In the genomic region with DNA sequence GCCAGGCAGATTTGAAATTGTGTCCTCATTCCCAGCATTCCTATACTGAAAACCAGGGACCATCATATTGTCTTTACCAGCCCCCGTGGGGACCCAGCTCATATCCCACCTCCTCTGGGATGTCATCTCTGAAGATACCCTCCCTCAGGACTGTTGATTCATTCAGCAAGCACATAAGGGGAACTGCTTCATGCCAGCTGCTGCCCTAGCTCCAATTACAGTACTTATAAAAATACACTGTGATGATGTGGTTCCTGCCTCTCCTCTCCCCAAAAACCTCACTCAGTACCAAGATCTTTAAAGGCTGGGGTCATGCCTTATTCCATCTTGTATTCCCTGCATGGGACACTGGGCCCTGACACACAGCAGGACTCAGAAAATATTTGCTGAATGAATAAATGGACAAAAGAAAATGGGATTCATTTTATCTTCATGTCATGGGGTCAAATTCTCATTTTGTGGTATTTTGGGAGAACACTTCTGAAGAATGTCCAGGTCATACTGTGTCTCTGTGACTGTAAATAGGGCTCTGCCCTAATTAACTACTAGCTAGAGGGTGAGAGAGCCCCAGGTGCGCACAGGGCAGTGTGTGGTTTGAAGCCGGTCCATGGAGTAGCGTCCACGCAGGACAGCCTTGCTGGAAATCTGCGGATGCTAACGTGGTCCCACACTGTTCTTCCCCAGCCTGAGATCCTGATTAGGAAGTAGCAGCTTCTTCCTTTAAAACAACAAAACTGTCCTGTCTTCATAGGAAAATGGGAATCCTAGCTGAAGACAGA, we compare ENCODE assay signal across 2 cellular contexts.
TF ChIP-seq lines count a peak whose summit lies in the region.

No MANE protein-coding gene starts in this region.

TF ChIP-seq in HepG2, 621 proteins besides CTCF, POLR2A, EP300 and RAD21 (continues in another document):
- TF ChIP-seq, protein P1, sequence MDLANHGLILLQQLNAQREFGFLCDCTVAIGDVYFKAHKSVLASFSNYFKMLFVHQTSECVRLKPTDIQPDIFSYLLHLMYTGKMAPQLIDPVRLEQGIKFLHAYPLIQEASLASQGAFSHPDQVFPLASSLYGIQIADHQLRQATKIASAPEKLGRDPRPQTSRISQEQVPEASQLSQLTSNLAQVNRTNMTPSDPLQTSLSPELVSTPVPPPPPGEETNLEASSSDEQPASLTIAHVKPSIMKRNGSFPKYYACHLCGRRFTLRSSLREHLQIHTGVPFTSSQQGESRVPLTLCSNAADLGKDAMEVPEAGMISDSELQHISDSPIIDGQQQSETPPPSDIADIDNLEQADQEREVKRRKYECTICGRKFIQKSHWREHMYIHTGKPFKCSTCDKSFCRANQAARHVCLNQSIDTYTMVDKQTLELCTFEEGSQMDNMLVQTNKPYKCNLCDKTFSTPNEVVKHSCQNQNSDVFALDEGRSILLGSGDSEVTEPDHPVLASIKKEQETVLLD (CRISPR knock-in tag; IDR thresholded peaks at IDR 0.05; ENCODE audit: low read depth): no peak
- no peak for TF ChIP-seq ZNF879 (CRISPR knock-in tag; IDR thresholded peaks at IDR 0.05)
- TF ChIP-seq FOXO1 (CRISPR knock-in tag; IDR thresholded peaks at IDR 0.05): no peak
- no peak for TF ChIP-seq FOSL2 (CRISPR knock-in tag; IDR thresholded peaks at IDR 0.05)
- no peak for TF ChIP-seq TMF1 (CRISPR knock-in tag; IDR thresholded peaks at IDR 0.05; ENCODE audit: low read depth)
- TF ChIP-seq FOXK1 (CRISPR knock-in tag; IDR thresholded peaks at IDR 0.05; ENCODE audit: borderline replicate concordance, low read depth): no peak
- TF ChIP-seq, protein P2, sequence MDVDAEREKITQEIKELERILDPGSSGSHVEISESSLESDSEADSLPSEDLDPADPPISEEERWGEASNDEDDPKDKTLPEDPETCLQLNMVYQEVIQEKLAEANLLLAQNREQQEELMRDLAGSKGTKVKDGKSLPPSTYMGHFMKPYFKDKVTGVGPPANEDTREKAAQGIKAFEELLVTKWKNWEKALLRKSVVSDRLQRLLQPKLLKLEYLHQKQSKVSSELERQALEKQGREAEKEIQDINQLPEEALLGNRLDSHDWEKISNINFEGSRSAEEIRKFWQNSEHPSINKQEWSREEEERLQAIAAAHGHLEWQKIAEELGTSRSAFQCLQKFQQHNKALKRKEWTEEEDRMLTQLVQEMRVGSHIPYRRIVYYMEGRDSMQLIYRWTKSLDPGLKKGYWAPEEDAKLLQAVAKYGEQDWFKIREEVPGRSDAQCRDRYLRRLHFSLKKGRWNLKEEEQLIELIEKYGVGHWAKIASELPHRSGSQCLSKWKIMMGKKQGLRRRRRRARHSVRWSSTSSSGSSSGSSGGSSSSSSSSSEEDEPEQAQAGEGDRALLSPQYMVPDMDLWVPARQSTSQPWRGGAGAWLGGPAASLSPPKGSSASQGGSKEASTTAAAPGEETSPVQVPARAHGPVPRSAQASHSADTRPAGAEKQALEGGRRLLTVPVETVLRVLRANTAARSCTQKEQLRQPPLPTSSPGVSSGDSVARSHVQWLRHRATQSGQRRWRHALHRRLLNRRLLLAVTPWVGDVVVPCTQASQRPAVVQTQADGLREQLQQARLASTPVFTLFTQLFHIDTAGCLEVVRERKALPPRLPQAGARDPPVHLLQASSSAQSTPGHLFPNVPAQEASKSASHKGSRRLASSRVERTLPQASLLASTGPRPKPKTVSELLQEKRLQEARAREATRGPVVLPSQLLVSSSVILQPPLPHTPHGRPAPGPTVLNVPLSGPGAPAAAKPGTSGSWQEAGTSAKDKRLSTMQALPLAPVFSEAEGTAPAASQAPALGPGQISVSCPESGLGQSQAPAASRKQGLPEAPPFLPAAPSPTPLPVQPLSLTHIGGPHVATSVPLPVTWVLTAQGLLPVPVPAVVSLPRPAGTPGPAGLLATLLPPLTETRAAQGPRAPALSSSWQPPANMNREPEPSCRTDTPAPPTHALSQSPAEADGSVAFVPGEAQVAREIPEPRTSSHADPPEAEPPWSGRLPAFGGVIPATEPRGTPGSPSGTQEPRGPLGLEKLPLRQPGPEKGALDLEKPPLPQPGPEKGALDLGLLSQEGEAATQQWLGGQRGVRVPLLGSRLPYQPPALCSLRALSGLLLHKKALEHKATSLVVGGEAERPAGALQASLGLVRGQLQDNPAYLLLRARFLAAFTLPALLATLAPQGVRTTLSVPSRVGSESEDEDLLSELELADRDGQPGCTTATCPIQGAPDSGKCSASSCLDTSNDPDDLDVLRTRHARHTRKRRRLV (CRISPR knock-in tag; IDR thresholded peaks at IDR 0.05): no peak
- TF ChIP-seq ESRRA (CRISPR knock-in tag; IDR thresholded peaks at IDR 0.05; ENCODE audit: low read depth): no peak
- TF ChIP-seq NFRKB (IDR thresholded peaks at IDR 0.05): no peak
- TF ChIP-seq, protein P3, sequence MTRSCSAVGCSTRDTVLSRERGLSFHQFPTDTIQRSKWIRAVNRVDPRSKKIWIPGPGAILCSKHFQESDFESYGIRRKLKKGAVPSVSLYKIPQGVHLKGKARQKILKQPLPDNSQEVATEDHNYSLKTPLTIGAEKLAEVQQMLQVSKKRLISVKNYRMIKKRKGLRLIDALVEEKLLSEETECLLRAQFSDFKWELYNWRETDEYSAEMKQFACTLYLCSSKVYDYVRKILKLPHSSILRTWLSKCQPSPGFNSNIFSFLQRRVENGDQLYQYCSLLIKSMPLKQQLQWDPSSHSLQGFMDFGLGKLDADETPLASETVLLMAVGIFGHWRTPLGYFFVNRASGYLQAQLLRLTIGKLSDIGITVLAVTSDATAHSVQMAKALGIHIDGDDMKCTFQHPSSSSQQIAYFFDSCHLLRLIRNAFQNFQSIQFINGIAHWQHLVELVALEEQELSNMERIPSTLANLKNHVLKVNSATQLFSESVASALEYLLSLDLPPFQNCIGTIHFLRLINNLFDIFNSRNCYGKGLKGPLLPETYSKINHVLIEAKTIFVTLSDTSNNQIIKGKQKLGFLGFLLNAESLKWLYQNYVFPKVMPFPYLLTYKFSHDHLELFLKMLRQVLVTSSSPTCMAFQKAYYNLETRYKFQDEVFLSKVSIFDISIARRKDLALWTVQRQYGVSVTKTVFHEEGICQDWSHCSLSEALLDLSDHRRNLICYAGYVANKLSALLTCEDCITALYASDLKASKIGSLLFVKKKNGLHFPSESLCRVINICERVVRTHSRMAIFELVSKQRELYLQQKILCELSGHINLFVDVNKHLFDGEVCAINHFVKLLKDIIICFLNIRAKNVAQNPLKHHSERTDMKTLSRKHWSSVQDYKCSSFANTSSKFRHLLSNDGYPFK (CRISPR knock-in tag; IDR thresholded peaks at IDR 0.05; ENCODE audit: borderline replicate concordance): no peak
- TF ChIP-seq TOE1 (CRISPR knock-in tag; IDR thresholded peaks at IDR 0.05): no peak
- TF ChIP-seq ETV6 (CRISPR knock-in tag; conservative IDR thresholded peaks at IDR 0.05): no peak
- TF ChIP-seq ZNF317 (CRISPR knock-in tag; IDR thresholded peaks at IDR 0.05): no peak
- TF ChIP-seq NFKB2 (CRISPR knock-in tag; IDR thresholded peaks at IDR 0.05; ENCODE audit: borderline replicate concordance): no peak
- no peak for TF ChIP-seq SP1 (IDR thresholded peaks at IDR 0.05)
- no peak for TF ChIP-seq SP1 (CRISPR knock-in tag; IDR thresholded peaks at IDR 0.05)

TF ChIP-seq in PFSK-1, 5 proteins besides CTCF, POLR2A, EP300 and RAD21:
- TF ChIP-seq POLR2AphosphoS5 (IDR thresholded peaks at IDR 0.05; ENCODE audit: low read depth, low read length): peak; percentile 34; the same call in 1 of the 2 replicates
- TF ChIP-seq, protein P4, sequence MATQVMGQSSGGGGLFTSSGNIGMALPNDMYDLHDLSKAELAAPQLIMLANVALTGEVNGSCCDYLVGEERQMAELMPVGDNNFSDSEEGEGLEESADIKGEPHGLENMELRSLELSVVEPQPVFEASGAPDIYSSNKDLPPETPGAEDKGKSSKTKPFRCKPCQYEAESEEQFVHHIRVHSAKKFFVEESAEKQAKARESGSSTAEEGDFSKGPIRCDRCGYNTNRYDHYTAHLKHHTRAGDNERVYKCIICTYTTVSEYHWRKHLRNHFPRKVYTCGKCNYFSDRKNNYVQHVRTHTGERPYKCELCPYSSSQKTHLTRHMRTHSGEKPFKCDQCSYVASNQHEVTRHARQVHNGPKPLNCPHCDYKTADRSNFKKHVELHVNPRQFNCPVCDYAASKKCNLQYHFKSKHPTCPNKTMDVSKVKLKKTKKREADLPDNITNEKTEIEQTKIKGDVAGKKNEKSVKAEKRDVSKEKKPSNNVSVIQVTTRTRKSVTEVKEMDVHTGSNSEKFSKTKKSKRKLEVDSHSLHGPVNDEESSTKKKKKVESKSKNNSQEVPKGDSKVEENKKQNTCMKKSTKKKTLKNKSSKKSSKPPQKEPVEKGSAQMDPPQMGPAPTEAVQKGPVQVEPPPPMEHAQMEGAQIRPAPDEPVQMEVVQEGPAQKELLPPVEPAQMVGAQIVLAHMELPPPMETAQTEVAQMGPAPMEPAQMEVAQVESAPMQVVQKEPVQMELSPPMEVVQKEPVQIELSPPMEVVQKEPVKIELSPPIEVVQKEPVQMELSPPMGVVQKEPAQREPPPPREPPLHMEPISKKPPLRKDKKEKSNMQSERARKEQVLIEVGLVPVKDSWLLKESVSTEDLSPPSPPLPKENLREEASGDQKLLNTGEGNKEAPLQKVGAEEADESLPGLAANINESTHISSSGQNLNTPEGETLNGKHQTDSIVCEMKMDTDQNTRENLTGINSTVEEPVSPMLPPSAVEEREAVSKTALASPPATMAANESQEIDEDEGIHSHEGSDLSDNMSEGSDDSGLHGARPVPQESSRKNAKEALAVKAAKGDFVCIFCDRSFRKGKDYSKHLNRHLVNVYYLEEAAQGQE (IDR thresholded peaks at IDR 0.05; ENCODE audit: insufficient read depth in 1 of 2, low read depth in 2 of 2, low read length in 2 of 2): no peak
